In genomic region chr9:98199388-98200033, GRCh38 we compare ENCODE assay signal across 24 cellular contexts.
"Had no signal": no experiment of that assay in that cellular context is flagged by ENCODE, and none has a peak within 500 bp of the region (broad histone marks: within the 10 kb centered on the region; RNA-seq: fewer than 3 reads in every experiment).

No MANE protein-coding gene starts in this region.

- FAIRE-seq: islet of Langerhans had no signal

- H3K27ac ChIP-seq: adrenal gland, brain microvascular endothelial cell, coronary artery, esophagus squamous epithelium, heart right ventricle, right lobe of liver, tibial nerve had no signal

- H3K27me3 Mint-ChIP-seq: activated CD4-positive, alpha-beta T cell treated with anti-CD3 and anti-CD28 coated beads for 36 hours; activated naive CD8-positive, alpha-beta T cell treated with anti-CD3 and anti-CD28 coated beads for 36 hours had no signal

- H3K4me1 Mint-ChIP-seq: activated CD4-positive, alpha-beta T cell treated with anti-CD3 and anti-CD28 coated beads for 36 hours; mesothelial cell of epicardium had no signal

- H3K36me3 Mint-ChIP-seq: activated naive CD8-positive, alpha-beta T cell treated with anti-CD3 and anti-CD28 coated beads for 36 hours; mesothelial cell of epicardium; naive B cell had no signal

- H3K4me3 Mint-ChIP-seq: activated CD4-positive, alpha-beta T cell treated with anti-CD3 and anti-CD28 coated beads for 36 hours; activated naive CD8-positive, alpha-beta T cell treated with anti-CD3 and anti-CD28 coated beads for 36 hours; activated T-cell treated with anti-CD3 and anti-CD28 coated beads, Interleukin-2, amount 50 U/mL, for 72 hours; mesothelial cell of epicardium; naive B cell; T-helper 2 cell treated with Interferon-gamma antibody and Interleukin-4, amounts not matched to agents 5 μg/mL and 100 μg/mL, for 36 hours had no signal

- DNase-seq: activated CD4-positive, alpha-beta T cell treated with anti-CD3 and anti-CD28 coated beads for 36 hours; activated CD4-positive, alpha-beta T cell treated with anti-CD3 and anti-CD28 coated beads, Interleukin-2, amount 50 U/mL, for 4 hours; activated CD4-positive, CD25-positive, alpha-beta regulatory T cell; activated naive CD4-positive, alpha-beta T cell; activated naive CD8-positive, alpha-beta T cell treated with anti-CD3 and anti-CD28 coated beads for 36 hours; activated T-cell treated with anti-CD3 and anti-CD28 coated beads for 4 hours; activated T-cell treated with anti-CD3 and anti-CD28 coated beads, Interleukin-2, amount 50 U/mL, for 72 hours; adrenal gland; aorta; brain microvascular endothelial cell; esophagus squamous epithelium; foreskin melanocyte; heart right ventricle; left ventricle myocardium superior; naive B cell; right lobe of liver; stimulated activated CD4-positive, alpha-beta T cell treated with anti-CD3 and anti-CD28 coated beads, Interleukin-2, amount 100 ng/mL, for 48 hours; stimulated activated naive CD4-positive, alpha-beta T cell treated with Interleukin-2 at 50 U/mL for 16 hours; T-helper 1 cell had no signal

- H3K4me1 ChIP-seq: adrenal gland, esophagus squamous epithelium, heart right ventricle, tibial nerve had no signal

- H3K4me3 ChIP-seq: adrenal gland, coronary artery, esophagus squamous epithelium, heart right ventricle, right lobe of liver, tibial nerve had no signal

- H3K27me3 ChIP-seq: adrenal gland, brain microvascular endothelial cell, esophagus squamous epithelium, heart right ventricle, right lobe of liver, tibial nerve had no signal

- ATAC-seq: activated CD4-positive, alpha-beta T cell treated with anti-CD3 and anti-CD28 coated beads for 36 hours; activated T-cell treated with anti-CD3 and anti-CD28 coated beads, Interleukin-2, amount 50 U/mL, for 72 hours; heart right ventricle; left ventricle myocardium superior; right lobe of liver had no signal

- H3K9me3 ChIP-seq: adrenal gland, esophagus squamous epithelium, heart right ventricle, right lobe of liver, tibial nerve had no signal

- H3K9me3 Mint-ChIP-seq: activated naive CD8-positive, alpha-beta T cell treated with anti-CD3 and anti-CD28 coated beads for 36 hours; activated T-cell treated with anti-CD3 and anti-CD28 coated beads, Interleukin-2, amount 50 U/mL, for 72 hours; mesothelial cell of epicardium; naive B cell; T-helper 2 cell treated with Interferon-gamma antibody and Interleukin-4, amounts not matched to agents 5 μg/mL and 100 μg/mL, for 36 hours had no signal

- H3K27ac Mint-ChIP-seq: activated CD4-positive, alpha-beta T cell treated with anti-CD3 and anti-CD28 coated beads for 36 hours; activated naive CD8-positive, alpha-beta T cell treated with anti-CD3 and anti-CD28 coated beads for 36 hours; activated T-cell treated with anti-CD3 and anti-CD28 coated beads, Interleukin-2, amount 50 U/mL, for 72 hours; mesothelial cell of epicardium; T-helper 2 cell treated with Interferon-gamma antibody and Interleukin-4, amounts not matched to agents 5 μg/mL and 100 μg/mL, for 36 hours had no signal

- H3K36me3 ChIP-seq: adrenal gland, right lobe of liver had no signal
